In the genomic region with DNA sequence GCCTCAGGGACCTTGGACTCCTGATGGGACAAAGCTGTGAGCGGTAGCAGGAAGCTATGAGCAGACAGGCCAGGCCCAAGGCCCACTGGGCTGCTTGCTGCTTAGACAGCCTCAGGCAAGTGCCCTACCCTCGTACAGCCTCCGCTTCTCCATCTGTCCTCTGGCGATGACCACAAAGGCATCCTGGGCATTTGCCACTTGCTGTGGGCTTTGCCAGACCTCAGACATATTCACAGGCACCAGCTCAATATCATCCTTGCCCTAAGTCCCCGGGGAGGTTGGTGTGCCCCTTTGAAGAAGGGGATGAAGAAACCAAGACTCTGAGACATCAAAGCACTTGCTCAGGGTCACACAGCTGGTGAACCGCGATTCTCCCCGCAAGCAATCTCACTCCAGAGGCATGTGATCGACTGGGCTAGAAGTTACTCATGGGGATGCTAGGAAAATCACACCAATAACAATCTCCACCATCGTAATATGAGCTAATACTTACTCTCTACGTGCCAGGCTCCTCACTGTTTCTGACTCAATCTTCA, we compare ENCODE assay signal across 12 cellular contexts. TPM values are rescaled to one million over a fixed set of nuclear protein-coding genes. Genes with fewer than 3 reads are reported as not detected.
DNase-seq lines count a peak whose midpoint lies in the region; FAIRE-seq and TF ChIP-seq lines count a peak whose summit lies in the region.
"Had no signal": no experiment of that assay in that cellular context is flagged by ENCODE, and none has a peak within 500 bp of the region (broad histone marks: within the 10 kb centered on the region; RNA-seq: fewer than 3 reads in every experiment).

No MANE protein-coding gene starts in this region.

- DNase-seq in H54 (ENCODE audit: insufficient read length, low spot score): peak; percentile 82
- peak; percentile 96 for DNase-seq in T1000 (lab: John Stamatoyannopoulos, UW)
- peak; percentile 72 for DNase-seq in fibroblast of the aortic adventitia (ENCODE audit: low read depth)
- peak; percentile 81 for DNase-seq in urothelium cell line (ENCODE audit: low spot score)
- no peak for DNase-seq in MM.1S
- no peak for DNase-seq in DMS114 treated with DMSO at 0.1 percent for 48 hours (lab: John Stamatoyannopoulos, UW; ENCODE audit: unreplicated experiment)
- DNase-seq in NK-92 treated with Interleukin-12 subunit alpha and Interleukin-12 subunit beta, amount 100 ng/mL, for 24 hours (lab: John Stamatoyannopoulos, UW): no peak
- DNase-seq: activated CD8-positive, alpha-beta memory T cell treated with anti-CD3 and anti-CD28 coated beads, Interleukin-2, amount 10 ng/mL, durations not matched to agents 7 days and 5 days; erythroblast; GF-D8; NCI-H1436; testis had no signal

- H3K9ac ChIP-seq in MM.1S (ENCODE audit: low read length): no peak overlapping the region

- H3K4me3 ChIP-seq in fibroblast of the aortic adventitia (ENCODE audit: low read depth, low read length) (no peak overlapping the region), MM.1S (ENCODE audit: low read length) (no peak overlapping the region)
- H3K4me3 ChIP-seq: testis had no signal

- H3K4me1 ChIP-seq in MM.1S (ENCODE audit: low read length): no peaks in the 10 kb centered on the region
- H3K4me1 ChIP-seq: testis had no signal

- no peaks in the 10 kb centered on the region for H3K9me3 ChIP-seq in MM.1S (replicated peaks; ENCODE audit: insufficient read depth, low read length)
- H3K9me3 ChIP-seq: testis had no signal

- TF ChIP-seq CTCF in fibroblast of the aortic adventitia (IDR thresholded peaks at IDR 0.05; ENCODE audit: insufficient read depth, low read length) (no peak), MM.1S (IDR thresholded peaks at IDR 0.05; ENCODE audit: low read length) (no peak)

- H3F3A ChIP-seq in MM.1S (ENCODE audit: insufficient read depth, low read length): no peaks in the 10 kb centered on the region

- FAIRE-seq in H54 (lab: Jason Lieb, UNC) (peak; percentile 89), urothelium cell line (lab: Jason Lieb, UNC) (peak; percentile 71)

- H4K20me1 ChIP-seq in MM.1S (ENCODE audit: insufficient read depth, low read length): no peaks in the 10 kb centered on the region

- H3K27me3 ChIP-seq in MM.1S (replicated peaks; ENCODE audit: insufficient read depth, low read length): no peaks in the 10 kb centered on the region
- H3K27me3 ChIP-seq: testis had no signal

- H3K9me2 ChIP-seq in MM.1S (replicated peaks; ENCODE audit: insufficient read depth, low read length): no peaks in the 10 kb centered on the region

- no peaks in the 10 kb centered on the region for H3K36me3 ChIP-seq in MM.1S (replicated peaks; ENCODE audit: insufficient read depth, low read length)

- no peak overlapping the region for H3K4me2 ChIP-seq in MM.1S (ENCODE audit: low read depth, low read length)

- H2AFZ ChIP-seq in MM.1S (ENCODE audit: low read length): no peak overlapping the region

- no peaks in the 10 kb centered on the region for H3K79me2 ChIP-seq in MM.1S (ENCODE audit: low read length)

- no peak overlapping the region for H3K27ac ChIP-seq in MM.1S (ENCODE audit: low read length)
- H3K27ac ChIP-seq: testis had no signal

- no peak for TF ChIP-seq POLR2A in H54 (IDR thresholded peaks at IDR 0.05; ENCODE audit: low read depth, low read length)

RNA-seq across cellular contexts. Expression of gene PPL, which starts 21.7 kb away (rescaled TPM):
- total RNA-seq in fibroblast of the aortic adventitia (ENCODE audit: low replicate concordance): 53.9 and 57.9 TPM in 2 replicates

RNA-seq across cellular contexts. Expression of gene SEC14L5, which starts 42.8 kb away (rescaled TPM):
- total RNA-seq in fibroblast of the aortic adventitia (ENCODE audit: low replicate concordance): 1.2 and 3.0 TPM in 2 replicates
- total RNA-seq: activated CD8-positive, alpha-beta memory T cell treated with anti-CD3 and anti-CD28 coated beads, Interleukin-2, amount 10 ng/mL, durations not matched to agents 7 days and 5 days had no signal

Comparison
In these comparisons a context has a peak if more than half of its experiments do, and no peak if none do; other contexts are left out.
1. DNase-seq: peak in H54 (single experiment), T1000 (single experiment), fibroblast of the aortic adventitia (single experiment) and urothelium cell line (single experiment); none in MM.1S (single experiment), DMS114 treated with DMSO at 0.1 percent for 48 hours (single experiment) and NK-92 treated with Interleukin-12 subunit alpha and Interleukin-12 subunit beta, amount 100 ng/mL, for 24 hours (single experiment).